ENCODE assay signal across 17 cellular contexts in the genomic region with DNA sequence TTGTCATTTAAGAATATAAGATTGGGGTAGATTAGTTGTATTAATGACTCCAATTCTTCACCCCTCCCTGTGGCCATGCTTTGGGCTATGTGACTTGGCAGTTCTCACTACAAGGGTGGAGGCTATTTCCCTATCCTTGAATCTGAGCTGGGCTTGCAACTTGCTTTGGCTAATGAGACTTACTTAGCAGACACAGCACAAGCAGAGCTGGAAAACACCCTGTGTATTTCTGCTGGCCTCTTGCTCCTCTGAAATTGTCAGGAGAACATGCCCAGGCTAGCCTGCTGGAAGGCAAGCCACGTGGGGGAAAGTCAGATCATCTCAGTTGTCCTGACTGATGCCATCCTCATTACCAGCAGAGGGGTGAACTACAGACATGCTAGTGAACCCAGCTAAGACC.
A peak's percentile ranks its signal among the peaks of the same experiment; 100 is the strongest.
DNase-seq lines count a peak whose midpoint lies in the region; ATAC-seq and TF ChIP-seq lines count a peak whose summit lies in the region.
"Had no signal": no experiment of that assay in that cellular context is flagged by ENCODE, and none has a peak within 500 bp of the region (broad histone marks: within the 10 kb centered on the region; RNA-seq: fewer than 3 reads in every experiment).

No MANE protein-coding gene starts in this region.

- in situ Hi-C loops in G401 (cut with HindIII; ENCODE audit: low sequenced_read_pairs), result no loop called here

- H3K36me3 Mint-ChIP-seq in type B pancreatic cell, result no peaks in the 10 kb centered on the region
- H3K36me3 Mint-ChIP-seq in activated CD8-positive, alpha-beta T cell treated with anti-CD3 and anti-CD28 coated beads for 36 hours (ENCODE audit: low read depth), result no peaks in the 10 kb centered on the region
- H3K36me3 Mint-ChIP-seq: natural killer cell treated with Interleukin-12 subunit alpha and Interleukin-12 subunit beta and Interleukin-15 and Interleukin-18, amount 100 ng/mL, for 72 hours had no signal

- no peak overlapping the region for H3K4me3 Mint-ChIP-seq in type B pancreatic cell
- no peak overlapping the region for H3K4me3 Mint-ChIP-seq in activated CD8-positive, alpha-beta T cell treated with anti-CD3 and anti-CD28 coated beads for 36 hours
- H3K4me3 Mint-ChIP-seq: activated T-cell treated with anti-CD3 and anti-CD28 coated beads, Interleukin-2, amount 50 U/mL, for 24 hours; natural killer cell treated with Interleukin-12 subunit alpha and Interleukin-12 subunit beta and Interleukin-15 and Interleukin-18, amount 100 ng/mL, for 72 hours had no signal

- H3K36me3 ChIP-seq in right atrium auricular region (no peaks in the 10 kb centered on the region), adipocyte (ENCODE audit: control insufficient read depth, insufficient read depth, low read length, severe bottlenecking) (no peaks in the 10 kb centered on the region)
- H3K36me3 ChIP-seq: left lung, MG63 had no signal

- H3K27ac ChIP-seq in right atrium auricular region, result no peak overlapping the region
- H3K27ac ChIP-seq: left lung had no signal

- no peak overlapping the region for H3K4me3 ChIP-seq in right atrium auricular region
- H3K4me3 ChIP-seq in adipocyte (ENCODE audit: low read length), result no peak overlapping the region
- H3K4me3 ChIP-seq: left lung, MG63 had no signal

- H3K4me1 ChIP-seq in right atrium auricular region (peaks cover 0 to 19% of the 10 kb centered on the region in 2 donors), adipocyte (ENCODE audit: control insufficient read depth, insufficient read depth, low read length) (no peaks in the 10 kb centered on the region)

- ATAC-seq in Right ventricle myocardium inferior, result peak; percentile 28
- ATAC-seq in activated CD8-positive, alpha-beta T cell treated with anti-CD3 and anti-CD28 coated beads for 36 hours, result no peak
- ATAC-seq: left lung; natural killer cell treated with Interleukin-12 subunit alpha and Interleukin-12 subunit beta and Interleukin-15 and Interleukin-18, amount 100 ng/mL, for 72 hours had no signal

- H3K27me3 ChIP-seq in right atrium auricular region, result no peaks in the 10 kb centered on the region
- no peaks in the 10 kb centered on the region for H3K27me3 ChIP-seq in adipocyte (replicated peaks; ENCODE audit: control insufficient read depth, insufficient read depth, low read length)
- H3K27me3 ChIP-seq: left lung, MG63 had no signal

- TF ChIP-seq CTCF in right atrium auricular region (IDR thresholded peaks at IDR 0.05), result no peak
- no peak for TF ChIP-seq CTCF in type B pancreatic cell (conservative IDR thresholded peaks at IDR 0.05)
- TF ChIP-seq CTCF in activated CD8-positive, alpha-beta T cell treated with anti-CD3 and anti-CD28 coated beads for 36 hours (IDR thresholded peaks at IDR 0.05), result no peak

- no peaks in the 10 kb centered on the region for H3K27me3 Mint-ChIP-seq in type B pancreatic cell
- H3K27me3 Mint-ChIP-seq in activated CD8-positive, alpha-beta T cell treated with anti-CD3 and anti-CD28 coated beads for 36 hours, result no peaks in the 10 kb centered on the region
- H3K27me3 Mint-ChIP-seq: activated T-cell treated with anti-CD3 and anti-CD28 coated beads, Interleukin-2, amount 50 U/mL, for 24 hours; natural killer cell treated with Interleukin-12 subunit alpha and Interleukin-12 subunit beta and Interleukin-15 and Interleukin-18, amount 100 ng/mL, for 72 hours had no signal

- H3K9ac ChIP-seq in adipocyte (ENCODE audit: low read length), result no peak overlapping the region

- no peaks in the 10 kb centered on the region for H3K9me3 ChIP-seq in right atrium auricular region
- H3K9me3 ChIP-seq in adipocyte (ENCODE audit: control insufficient read depth, low read length), result peaks cover 4% of the 10 kb centered on the region
- H3K9me3 ChIP-seq: left lung, MG63 had no signal

- H3K27ac Mint-ChIP-seq in type B pancreatic cell, result peak overlapping the region; percentile 75
- H3K27ac Mint-ChIP-seq in activated CD8-positive, alpha-beta T cell treated with anti-CD3 and anti-CD28 coated beads for 36 hours, result no peak overlapping the region
- H3K27ac Mint-ChIP-seq: activated T-cell treated with anti-CD3 and anti-CD28 coated beads, Interleukin-2, amount 50 U/mL, for 24 hours; natural killer cell treated with Interleukin-12 subunit alpha and Interleukin-12 subunit beta and Interleukin-15 and Interleukin-18, amount 100 ng/mL, for 72 hours had no signal

- POLR2A ChIA-PET in activated CD8-positive, alpha-beta T cell treated with anti-CD3 and anti-CD28 coated beads for 36 hours (lab: Charles Lee), result no interaction called here

- CTCF ChIA-PET in activated CD8-positive, alpha-beta T cell treated with anti-CD3 and anti-CD28 coated beads for 36 hours (lab: Charles Lee), result no interaction called here

- no peaks in the 10 kb centered on the region for H3K9me3 Mint-ChIP-seq in type B pancreatic cell
- H3K9me3 Mint-ChIP-seq in activated CD8-positive, alpha-beta T cell treated with anti-CD3 and anti-CD28 coated beads for 36 hours, result no peaks in the 10 kb centered on the region
- H3K9me3 Mint-ChIP-seq: activated T-cell treated with anti-CD3 and anti-CD28 coated beads, Interleukin-2, amount 50 U/mL, for 24 hours had no signal

- DNase-seq in Right ventricle myocardium inferior (ENCODE audit: missing footprints) (no peak), right atrium auricular region (ENCODE audit: low spot score) (no peak), adipocyte (ENCODE audit: low read depth) (peak; percentile 29), fibroblast of the conjunctiva (ENCODE audit: low read depth) (peak; percentile 5), type B pancreatic cell (ENCODE audit: extremely low spot score, unreplicated experiment) (no peak), NCI-H1436 treated with DMSO at 0.1 percent for 48 hours (lab: John Stamatoyannopoulos, UW) (no peak), G401 (ENCODE audit: low spot score) (no peak)
- no peak for DNase-seq in activated CD8-positive, alpha-beta T cell treated with anti-CD3 and anti-CD28 coated beads for 36 hours
- DNase-seq: activated CD4-positive, alpha-beta T cell treated with anti-CD3 and anti-CD28 coated beads, Interleukin-2, amount 50 U/mL, for 1 hour; activated T-cell treated with anti-CD3 and anti-CD28 coated beads, Interleukin-2, amount 50 U/mL, for 24 hours; COR-L47; MG63; NCI-H1930; stimulated activated CD4-positive, alpha-beta T cell treated with anti-CD3 and anti-CD28 coated beads, Interleukin-1b, Interleukin-23, amount 100 ng/mL, for 48 hours; T-helper 9 cell had no signal

- intact Hi-C loops in Right ventricle myocardium inferior (cut with DNase I), result no loop called here
- intact Hi-C loops in activated CD8-positive, alpha-beta T cell treated with anti-CD3 and anti-CD28 coated beads for 36 hours (cut with micrococcal nuclease), result no loop called here

- peaks cover 14% of the 10 kb centered on the region for H3K4me1 Mint-ChIP-seq in type B pancreatic cell (ENCODE audit: unreplicated experiment)
- no peaks in the 10 kb centered on the region for H3K4me1 Mint-ChIP-seq in activated CD8-positive, alpha-beta T cell treated with anti-CD3 and anti-CD28 coated beads for 36 hours (ENCODE audit: low read depth)

Comparison
In these comparisons a context has a peak if more than half of its experiments do, and no peak if none do; other contexts are left out.
1. DNase-seq: peak in adipocyte (single experiment) and fibroblast of the conjunctiva (single experiment); none in Right ventricle myocardium inferior (single experiment), right atrium auricular region (single experiment), type B pancreatic cell (single experiment), NCI-H1436 treated with DMSO at 0.1 percent for 48 hours (single experiment), G401 (single experiment) and activated CD8-positive, alpha-beta T cell treated with anti-CD3 and anti-CD28 coated beads for 36 hours (single experiment).